ENCODE assay signal across 1 cellular context in genomic region chr7:135121868-135122267, GRCh38.
TF ChIP-seq lines count a peak whose summit lies in the region.

No MANE protein-coding gene starts in this region.

TF ChIP-seq in K562, 482 proteins besides CTCF, POLR2A, EP300 and RAD21 (continued from another document):
- TF ChIP-seq, protein P1, sequence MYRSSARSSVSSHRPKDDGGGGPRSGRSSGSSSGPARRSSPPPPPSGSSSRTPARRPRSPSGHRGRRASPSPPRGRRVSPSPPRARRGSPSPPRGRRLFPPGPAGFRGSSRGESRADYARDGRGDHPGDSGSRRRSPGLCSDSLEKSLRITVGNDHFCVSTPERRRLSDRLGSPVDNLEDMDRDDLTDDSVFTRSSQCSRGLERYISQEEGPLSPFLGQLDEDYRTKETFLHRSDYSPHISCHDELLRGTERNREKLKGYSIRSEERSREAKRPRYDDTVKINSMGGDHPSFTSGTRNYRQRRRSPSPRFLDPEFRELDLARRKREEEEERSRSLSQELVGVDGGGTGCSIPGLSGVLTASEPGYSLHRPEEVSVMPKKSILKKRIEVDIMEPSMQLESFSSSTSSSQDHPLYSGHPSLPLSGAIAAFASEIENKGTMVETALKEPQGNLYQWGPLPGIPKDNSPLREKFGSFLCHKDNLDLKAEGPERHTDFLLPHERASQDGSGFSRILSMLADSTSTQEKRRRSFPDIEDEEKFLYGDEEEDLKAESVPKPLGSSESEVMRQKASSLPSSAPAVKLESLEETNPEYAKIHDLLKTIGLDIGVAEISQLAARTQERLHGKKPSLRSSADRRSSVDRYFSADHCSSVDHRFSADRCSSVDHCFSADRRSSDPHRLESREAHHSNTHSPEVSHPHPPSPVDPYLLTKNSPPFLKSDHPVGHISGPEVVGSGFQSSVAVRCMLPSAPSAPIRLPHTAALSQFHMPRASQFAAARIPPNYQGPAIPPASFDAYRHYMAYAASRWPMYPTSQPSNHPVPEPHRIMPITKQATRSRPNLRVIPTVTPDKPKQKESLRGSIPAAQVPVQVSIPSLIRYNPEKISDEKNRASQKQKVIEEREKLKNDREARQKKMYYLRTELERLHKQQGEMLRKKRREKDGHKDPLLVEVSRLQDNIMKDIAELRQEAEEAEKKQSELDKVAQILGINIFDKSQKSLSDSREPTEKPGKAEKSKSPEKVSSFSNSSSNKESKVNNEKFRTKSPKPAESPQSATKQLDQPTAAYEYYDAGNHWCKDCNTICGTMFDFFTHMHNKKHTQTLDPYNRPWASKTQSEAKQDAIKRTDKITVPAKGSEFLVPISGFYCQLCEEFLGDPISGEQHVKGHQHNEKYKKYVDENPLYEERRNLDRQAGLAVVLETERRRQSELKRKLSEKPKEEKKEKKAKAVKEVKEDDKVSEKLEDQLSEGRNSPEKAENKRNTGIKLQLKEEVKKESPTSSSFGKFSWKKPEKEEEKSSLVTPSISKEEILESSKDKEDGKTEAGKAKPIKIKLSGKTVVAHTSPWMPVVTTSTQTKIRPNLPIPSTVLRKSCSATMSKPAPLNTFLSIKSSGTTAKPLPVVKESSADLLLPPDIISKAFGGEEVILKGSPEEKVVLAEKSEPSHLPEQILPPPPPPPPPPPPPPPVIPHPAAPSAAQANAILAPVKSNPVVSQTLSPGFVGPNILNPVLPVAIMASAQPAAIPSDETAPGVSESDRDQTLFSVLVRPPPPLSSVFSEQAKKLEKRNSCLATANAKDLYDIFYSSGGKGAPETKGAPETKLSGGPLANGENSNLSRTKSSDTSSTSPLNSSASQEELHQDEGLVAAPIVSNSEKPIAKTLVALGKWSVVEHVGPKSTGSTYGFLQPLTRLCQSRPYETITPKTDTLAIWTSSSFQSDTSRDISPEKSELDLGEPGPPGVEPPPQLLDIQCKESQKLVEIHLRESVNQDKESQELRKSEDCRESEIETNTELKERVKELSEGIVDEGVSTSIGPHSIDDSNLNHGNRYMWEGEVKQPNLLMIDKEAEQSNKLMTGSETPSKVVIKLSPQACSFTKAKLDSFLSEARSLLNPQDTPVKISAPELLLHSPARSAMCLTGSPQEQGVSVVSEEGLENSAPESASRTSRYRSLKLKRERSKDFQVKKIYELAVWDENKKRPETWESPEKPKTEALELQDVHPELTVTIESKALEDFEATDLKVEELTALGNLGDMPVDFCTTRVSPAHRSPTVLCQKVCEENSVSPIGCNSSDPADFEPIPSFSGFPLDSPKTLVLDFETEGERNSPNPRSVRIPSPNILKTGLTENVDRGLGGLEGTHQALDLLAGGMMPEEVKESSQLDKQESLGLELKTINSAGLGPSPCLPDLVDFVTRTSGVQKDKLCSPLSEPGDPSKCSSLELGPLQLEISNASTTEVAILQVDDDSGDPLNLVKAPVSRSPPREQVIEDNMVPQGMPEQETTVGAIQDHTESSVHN (IDR thresholded peaks at IDR 0.05; ENCODE audit: borderline replicate concordance in 1 of 2, low read depth in 1 of 2): no peak
